ENCODE assay signal across 1 cellular context in genomic region chr22:44301039-44301438, GRCh38.
TF ChIP-seq lines count a peak whose summit lies in the region.

No MANE protein-coding gene starts in this region.

TF ChIP-seq in IMR-90, 13 proteins besides CTCF, POLR2A, EP300 and RAD21 (continued from another document):
- TF ChIP-seq MXI1 (IDR thresholded peaks at IDR 0.05; ENCODE audit: borderline replicate concordance, low read depth, low read length) (no peak), BHLHE40 (IDR thresholded peaks at IDR 0.05; ENCODE audit: low read depth, low read length) (no peak)
TF ChIP-seq in IMR-90: peak in this region for 0.
